ENCODE assay signal across 16 cellular contexts in genomic region chr1:15370781-15371467, GRCh38. TPM values are rescaled to one million over a fixed set of nuclear protein-coding genes. Genes with fewer than 3 reads are reported as not detected.
DNase-seq lines count a peak whose midpoint lies in the region; ATAC-seq and TF ChIP-seq lines count a peak whose summit lies in the region.
"Had no signal": no experiment of that assay in that cellular context is flagged by ENCODE, and none has a peak within 500 bp of the region (broad histone marks: within the 10 kb centered on the region; RNA-seq: fewer than 3 reads in every experiment).

No MANE protein-coding gene starts in this region.

- peaks cover 4% of the 10 kb centered on the region in 2 donors for H3K4me1 ChIP-seq in left lung

- no peak for TF ChIP-seq CTCF in left lung (IDR thresholded peaks at IDR 0.05)

- no peaks in the 10 kb centered on the region for H3K27me3 ChIP-seq in left lung

- no peak overlapping the region for H3K27ac ChIP-seq in left lung

- no peaks in the 10 kb centered on the region for H3K9me3 ChIP-seq in left lung

- DNase-seq in NCI-H2029 treated with DMSO at 0.1 percent for 48 hours (lab: John Stamatoyannopoulos, UW) = peak; percentile 2
- DNase-seq in cerebellum (ENCODE audit: low spot score) = peak; percentile 88
- DNase-seq in left lung = no peak
- DNase-seq in sciatic nerve (ENCODE audit: low spot score) = no peak
- no peak for DNase-seq in DMS53 (lab: John Stamatoyannopoulos, UW)
- DNase-seq in NOMO-1 treated with dmso at 0.1 percent for 144 hours (lab: John Stamatoyannopoulos, UW; ENCODE audit: unreplicated experiment) = no peak
- DNase-seq: activated CD4-positive, alpha-beta memory T cell treated with anti-CD3 and anti-CD28 coated beads, Interleukin-2, amount 10 ng/mL, durations not matched to agents 7 days and 5 days; AML-193; DND-41; mesendoderm; NCI-H1930; PC-3 had no signal

- intact Hi-C loops in left lung (cut with DNase I) = no loop called here
- intact Hi-C loops in sciatic nerve (cut with DNase I) = no loop called here

- no peak overlapping the region for H3K4me3 ChIP-seq in left lung
- H3K4me3 ChIP-seq: smooth muscle cell had no signal

- ATAC-seq in left lung (peak; percentile 61), sciatic nerve (peak; percentile 26), HG02938 (IDR thresholded peaks at IDR 0.05; ENCODE audit: unreplicated experiment) (no peak), GM18907 (IDR thresholded peaks at IDR 0.05; ENCODE audit: unreplicated experiment) (no peak)
- ATAC-seq: HCT116, PC-3 had no signal

- no peaks in the 10 kb centered on the region for H3K36me3 ChIP-seq in left lung

RNA-seq across cellular contexts. Expression of gene EFHD2, which starts 38.8 kb away (rescaled TPM):
- total RNA-seq in cerebellum (9.1 TPM), left lung (100 to 1,000 TPM in 1 of 2 donors, 10 to 100 TPM in 1; 44.6 to 107 TPM), sciatic nerve (28.7 TPM)

Comparison
In these comparisons a context has a peak if more than half of its experiments do, and no peak if none do; other contexts are left out.
1. DNase-seq: peak in NCI-H2029 treated with DMSO at 0.1 percent for 48 hours (single experiment) and cerebellum (single experiment); none in left lung (0 of 2), sciatic nerve (single experiment), DMS53 (single experiment) and NOMO-1 treated with dmso at 0.1 percent for 144 hours (single experiment).
2. ATAC-seq: peak in left lung (single experiment) and sciatic nerve (single experiment); none in HG02938 (single experiment) and GM18907 (single experiment).